9 cellular contexts compared by ENCODE assay signal in genomic region chr6:80165143-80165542, GRCh38. TPM values are rescaled to one million over a fixed set of nuclear protein-coding genes. Genes with fewer than 3 reads are reported as not detected.
DNase-seq lines count a peak whose midpoint lies in the region; ATAC-seq and TF ChIP-seq lines count a peak whose summit lies in the region.
"Had no signal": no experiment of that assay in that cellular context is flagged by ENCODE, and none has a peak within 500 bp of the region (broad histone marks: within the 10 kb centered on the region; RNA-seq: fewer than 3 reads in every experiment).

No MANE protein-coding gene starts in this region.

- H3K9me3 Mint-ChIP-seq in stimulated activated effector memory CD8-positive, alpha-beta T cell treated with anti-CD3 and anti-CD28 coated beads, Interleukin-12 subunit alpha, Interleukin-12 subunit beta, amount 100 ng/mL, for 72 hours = no peaks in the 10 kb centered on the region
- no peaks in the 10 kb centered on the region for H3K9me3 Mint-ChIP-seq in Caco-2 (ENCODE audit: unreplicated experiment)
- no peaks in the 10 kb centered on the region for H3K9me3 Mint-ChIP-seq in progenitor cell of endocrine pancreas (ENCODE audit: low read depth)
- H3K9me3 Mint-ChIP-seq: neural crest cell had no signal

- ATAC-seq in GM19351 (IDR thresholded peaks at IDR 0.05; ENCODE audit: unreplicated experiment) (peak; percentile 92), HG03196 (IDR thresholded peaks at IDR 0.05; ENCODE audit: unreplicated experiment) (peak; percentile 96)
- ATAC-seq in stimulated activated effector memory CD8-positive, alpha-beta T cell treated with anti-CD3 and anti-CD28 coated beads, Interleukin-12 subunit alpha, Interleukin-12 subunit beta, amount 100 ng/mL, for 72 hours = peak; percentile 97

- H3K27me3 ChIP-seq in Caco-2 (replicated peaks; ENCODE audit: control insufficient read depth, insufficient read depth, low read length) = no peaks in the 10 kb centered on the region

- H3K27me3 Mint-ChIP-seq in Caco-2 (ENCODE audit: insufficient read depth, unreplicated experiment) (no peaks in the 10 kb centered on the region), progenitor cell of endocrine pancreas (no peaks in the 10 kb centered on the region)

- no peaks in the 10 kb centered on the region for H3K4me1 Mint-ChIP-seq in stimulated activated effector memory CD8-positive, alpha-beta T cell treated with anti-CD3 and anti-CD28 coated beads, Interleukin-12 subunit alpha, Interleukin-12 subunit beta, amount 100 ng/mL, for 72 hours
- H3K4me1 Mint-ChIP-seq in Caco-2 (ENCODE audit: low read depth, unreplicated experiment) (no peaks in the 10 kb centered on the region), progenitor cell of endocrine pancreas (ENCODE audit: low read depth) (peaks cover 4% of the 10 kb centered on the region)
- H3K4me1 Mint-ChIP-seq: neural crest cell had no signal

- no TSS peak for BruUV-seq in Caco-2 (replicated peaks; lab: Mats Ljungman, UMichigan)

- no peaks in the 10 kb centered on the region; the same call in none of the 2 replicates for H3K4me1 ChIP-seq in Caco-2

- no peak overlapping the region for H3K4me3 Mint-ChIP-seq in stimulated activated effector memory CD8-positive, alpha-beta T cell treated with anti-CD3 and anti-CD28 coated beads, Interleukin-12 subunit alpha, Interleukin-12 subunit beta, amount 100 ng/mL, for 72 hours
- H3K4me3 Mint-ChIP-seq in Caco-2 (ENCODE audit: unreplicated experiment) (no peak overlapping the region), progenitor cell of endocrine pancreas (ENCODE audit: low read depth) (no peak overlapping the region)
- H3K4me3 Mint-ChIP-seq: neural crest cell had no signal

- CTCF ChIA-PET in Caco-2 (lab: Charles Lee) = no interaction called here

- peaks cover 6% of the 10 kb centered on the region for H3K36me3 Mint-ChIP-seq in stimulated activated effector memory CD8-positive, alpha-beta T cell treated with anti-CD3 and anti-CD28 coated beads, Interleukin-12 subunit alpha, Interleukin-12 subunit beta, amount 100 ng/mL, for 72 hours
- H3K36me3 Mint-ChIP-seq in Caco-2 (ENCODE audit: insufficient read depth, unreplicated experiment) (no peaks in the 10 kb centered on the region), progenitor cell of endocrine pancreas (ENCODE audit: insufficient read depth) (peaks cover 4% of the 10 kb centered on the region)

- POLR2A ChIA-PET in Caco-2 (lab: Charles Lee) = no interaction called here

- no peaks in the 10 kb centered on the region for H3K36me3 ChIP-seq in Caco-2 (ENCODE audit: control insufficient read depth, insufficient read depth, low read length)

- no peak for TF ChIP-seq CTCF in AG10803 (conservative IDR thresholded peaks at IDR 0.05; ENCODE audit: low read length)
- TF ChIP-seq CTCF in Caco-2 (IDR thresholded peaks at IDR 0.05; ENCODE audit: insufficient read depth in 1 of 2, low read depth in 1 of 2, low read length in 1 of 2, severe bottlenecking in 1 of 2, unreplicated experiment in 1 of 2) = no peak
- no peak for TF ChIP-seq CTCF in progenitor cell of endocrine pancreas (IDR thresholded peaks at IDR 0.05; ENCODE audit: unreplicated experiment)

- intact Hi-C loops in Caco-2 (cut with micrococcal nuclease; ENCODE audit: unreplicated experiment) = no loop called here

- H3K27ac Mint-ChIP-seq in stimulated activated effector memory CD8-positive, alpha-beta T cell treated with anti-CD3 and anti-CD28 coated beads, Interleukin-12 subunit alpha, Interleukin-12 subunit beta, amount 100 ng/mL, for 72 hours = no peak overlapping the region
- H3K27ac Mint-ChIP-seq in Caco-2 (ENCODE audit: unreplicated experiment) (no peak overlapping the region), progenitor cell of endocrine pancreas (no peak overlapping the region)

- H3K9me3 ChIP-seq in Caco-2 = no peaks in the 10 kb centered on the region

- H3K27ac ChIP-seq in substantia nigra (ENCODE audit: low read depth, low read length, poor library complexity, severe bottlenecking) = no peak overlapping the region

- H3K4me3 ChIP-seq in AG10803 (ENCODE audit: low read length) (no peak overlapping the region), Caco-2 (ENCODE audit: low read depth, low read length) (no peak overlapping the region)

- DNase-seq in AG10803 (ENCODE audit: low read depth) (peak; percentile 46), Caco-2 (no peak), substantia nigra (lab: John Stamatoyannopoulos, UW) (no peak), progenitor cell of endocrine pancreas (ENCODE audit: low spot score, unreplicated experiment) (no peak)
- DNase-seq in activated T-cell treated with anti-CD3 and anti-CD28 coated beads, Interleukin-2, amount 50 U/mL, for 48 hours = peak; percentile 28 to 40
- DNase-seq in stimulated activated effector memory CD8-positive, alpha-beta T cell treated with anti-CD3 and anti-CD28 coated beads, Interleukin-12 subunit alpha, Interleukin-12 subunit beta, amount 100 ng/mL, for 72 hours (ENCODE audit: low spot score in 2 of 2) = no peak

RNA-seq across cellular contexts. Expression of gene BCKDHB, which starts 58.7 kb away (rescaled TPM):
- 28.0 and 29.7 TPM in 2 replicates for total RNA-seq in Caco-2 (2022)
- total RNA-seq in progenitor cell of endocrine pancreas = 30.7 and 34.8 TPM in 2 replicates

Comparison
In these comparisons a context has a peak if more than half of its experiments do, and no peak if none do; other contexts are left out.
1. DNase-seq: peak in AG10803 (single experiment) and activated T-cell treated with anti-CD3 and anti-CD28 coated beads, Interleukin-2, amount 50 U/mL, for 48 hours (2 of 2); none in stimulated activated effector memory CD8-positive, alpha-beta T cell treated with anti-CD3 and anti-CD28 coated beads, Interleukin-12 subunit alpha, Interleukin-12 subunit beta, amount 100 ng/mL, for 72 hours (0 of 2), Caco-2 (0 of 2), substantia nigra (0 of 49) and progenitor cell of endocrine pancreas (single experiment).
2. Peak in every context shown above with its lines, with median percentiles within 50 percentile points of each other: ATAC-seq.